ENCODE assay signal across 8 cellular contexts in the genomic region with DNA sequence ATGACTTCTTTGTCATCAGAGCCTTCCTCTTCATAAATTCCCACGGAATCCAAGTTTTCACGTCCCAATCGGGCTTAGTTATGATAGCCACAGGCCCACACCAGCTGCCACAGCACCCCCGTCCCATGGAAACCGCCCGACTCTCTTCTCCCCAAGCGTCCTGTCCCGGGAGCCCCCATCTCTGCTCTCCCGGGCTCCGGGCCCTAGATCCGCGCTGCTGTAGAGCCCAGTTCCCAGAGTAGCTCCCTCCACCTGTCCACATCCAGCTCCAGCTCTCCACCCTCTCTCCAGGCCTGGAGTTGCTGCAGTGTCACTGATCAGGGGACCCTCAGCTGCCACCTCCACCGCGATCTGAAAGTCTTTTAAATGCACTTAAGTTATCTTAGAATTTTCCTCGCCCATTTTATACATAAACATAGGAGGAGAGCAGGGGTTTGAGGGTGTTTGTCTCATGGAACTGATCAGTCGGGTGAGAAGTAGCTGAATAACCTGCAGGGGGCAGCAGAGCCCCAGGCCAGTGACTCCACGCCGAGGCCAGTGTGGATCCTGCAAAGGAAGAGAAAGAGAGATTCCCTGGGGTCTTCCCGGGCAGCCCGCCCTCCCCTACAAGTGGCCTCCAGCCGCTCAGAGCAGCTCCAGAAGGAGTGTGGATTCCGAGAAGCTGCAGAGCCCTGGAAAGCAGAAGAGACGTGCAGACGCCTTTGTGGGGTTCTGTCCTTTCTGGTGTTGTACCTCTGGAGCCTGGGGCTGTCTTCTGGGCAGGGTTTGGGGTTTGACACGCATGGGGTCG. TPM values are rescaled to one million over a fixed set of nuclear protein-coding genes. Genes with fewer than 3 reads are reported as not detected.
DNase-seq lines count a peak whose midpoint lies in the region.

No MANE protein-coding gene starts in this region.

- peak overlapping the region; percentile 94 to 99 (median 97) for H3K4me3 ChIP-seq in subcutaneous abdominal adipose tissue (ENCODE audit: low read depth in 1 of 5, low read length in 5 of 5)

- no peaks in the 10 kb centered on the region for H3K27me3 ChIP-seq in subcutaneous abdominal adipose tissue (ENCODE audit: control insufficient read depth in 5 of 5, insufficient read depth in 4 of 5, low read length in 5 of 5)

- DNase-seq in COLO829 (ENCODE audit: low spot score): peak; percentile 57
- DNase-seq in HUDEP-2 (lab: John Stamatoyannopoulos, UW; ENCODE audit: unreplicated experiment in 76 of 76): peak in 52 of 76 experiments; percentile 4 to 70 (median 38)
- peak; percentile 71 to 83 for DNase-seq in SHP77 (lab: John Stamatoyannopoulos, UW)
- DNase-seq in activated gamma-delta T cell treated with anti-CD3 and anti-CD28 coated beads, Interleukin-2, amount 50 U/mL, for 16 hours (ENCODE audit: low read depth): peak; percentile 50
- peak; percentile 75 for DNase-seq in germinal center (ENCODE audit: low spot score)
- peak; percentile 17 for DNase-seq in occipital lobe (lab: John Stamatoyannopoulos, UW)
- no peak for DNase-seq in NOMO-1 (lab: John Stamatoyannopoulos, UW; ENCODE audit: unreplicated experiment in 2 of 2)

- peak overlapping the region in 2 of 5 donors; percentile 35 to 78 for H3K9ac ChIP-seq in subcutaneous abdominal adipose tissue (ENCODE audit: low read length in 5 of 5)

- peaks cover 6 to 24% (median 20%) of the 10 kb centered on the region in 5 donors for H3K4me1 ChIP-seq in subcutaneous abdominal adipose tissue (ENCODE audit: control insufficient read depth in 5 of 5, insufficient read depth in 5 of 5, low read length in 5 of 5)

- H3K27ac ChIP-seq in subcutaneous abdominal adipose tissue (ENCODE audit: low read depth, low read length): peak overlapping the region; percentile 77

- H3K9me3 ChIP-seq in subcutaneous abdominal adipose tissue (ENCODE audit: control insufficient read depth in 5 of 5, low read length in 5 of 5): peaks cover 0 to 3% (median 0%) of the 10 kb centered on the region in 5 donors

- H3K36me3 ChIP-seq in subcutaneous abdominal adipose tissue (ENCODE audit: control insufficient read depth in 5 of 5, insufficient read depth in 5 of 5, low read length in 5 of 5): no peaks in the 10 kb centered on the region

RNA-seq across cellular contexts. Expression of gene ZNF763, which starts 1.1 kb away (rescaled TPM):
- total RNA-seq in occipital lobe: 6.7 TPM

RNA-seq across cellular contexts. Expression of gene ZNF700, which starts 38.9 kb away (rescaled TPM):
- 18.9 TPM for total RNA-seq in occipital lobe

Comparison
In these comparisons a context has a peak if more than half of its experiments do, and no peak if none do; other contexts are left out.
1. DNase-seq: peak in COLO829 (single experiment), HUDEP-2 (52 of 76), SHP77 (2 of 2), activated gamma-delta T cell treated with anti-CD3 and anti-CD28 coated beads, Interleukin-2, amount 50 U/mL, for 16 hours (single experiment), germinal center (single experiment) and occipital lobe (single experiment); none in NOMO-1 (0 of 2).